ENCODE assay signal across 8 cellular contexts in the genomic region with DNA sequence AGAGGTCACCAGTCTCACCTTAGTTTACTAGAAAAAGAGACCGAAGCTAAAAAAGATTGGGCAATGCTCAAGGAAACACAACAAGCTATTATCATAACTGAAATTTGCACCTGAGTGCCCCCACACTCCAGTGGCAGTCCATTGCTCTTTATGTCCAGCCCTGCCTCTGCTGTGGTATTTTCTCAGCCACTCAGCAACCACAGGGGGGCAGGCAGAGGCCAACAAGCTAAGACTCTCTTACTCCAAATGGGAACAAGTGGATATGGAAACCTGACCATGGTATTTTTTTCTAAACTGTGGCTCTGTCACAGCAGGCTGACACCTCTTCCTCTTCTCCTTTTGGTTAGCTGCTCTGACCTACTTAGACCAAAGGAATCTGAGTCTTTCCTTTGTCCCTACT.
DNase-seq lines count a peak whose midpoint lies in the region; ATAC-seq, FAIRE-seq and TF ChIP-seq lines count a peak whose summit lies in the region.
"Not testable (repeated sequence)": the region's sequence is repeated elsewhere in the genome, so short reads cannot be mapped to it uniquely, and the experiment has no call there.

No MANE protein-coding gene starts in this region.

- H3K36me3 ChIP-seq in GM12878 (ENCODE audit: control insufficient read depth in 2 of 2, insufficient read depth in 2 of 2, low read length in 1 of 2); left lung: not testable (repeated sequence)

- H4K20me1 ChIP-seq in GM12878 (ENCODE audit: control insufficient read depth, insufficient read depth): not testable (repeated sequence)

- DNase-seq in AG09309 (ENCODE audit: low read depth); GM12878 (ENCODE audit: low read depth, low spot score); left lung: not testable (repeated sequence)
- peak; percentile 46 for DNase-seq in ELR (ENCODE audit: low read depth)
- peak; percentile 39 for DNase-seq in HT1080 (ENCODE audit: low read depth)
- peak; percentile 36 for DNase-seq in NCI-H226
- peak; percentile 12 to 49 for DNase-seq in SHP77 (lab: John Stamatoyannopoulos, UW)
- peak; percentile 34 for DNase-seq in fibroblast of peridontal ligament (ENCODE audit: extremely low read depth)

- H3K9ac ChIP-seq in GM12878 (ENCODE audit: control insufficient read depth, insufficient read depth, low read length): not testable (repeated sequence)

- TF ChIP-seq EP300 in GM12878 (IDR thresholded peaks at IDR 0.05; ENCODE audit: borderline replicate concordance in 1 of 2, control insufficient read depth in 1 of 2, low read depth in 2 of 2, low read length in 2 of 2): not testable (repeated sequence)

- in situ Hi-C loops in GM12878 (cut with MboI): not testable (repeated sequence)

- not testable (repeated sequence) for H3K27me3 ChIP-seq in GM12878 (replicated peaks in 1 of 2; ENCODE audit: control insufficient read depth in 2 of 2, insufficient read depth in 2 of 2, low read length in 1 of 2); left lung

- POLR2A ChIA-PET in GM12878 (lab: Charles Lee): not testable (repeated sequence)

- not testable (repeated sequence) for TF ChIP-seq POLR2A in GM12878 (IDR thresholded peaks at IDR 0.05; ENCODE audit: low read depth, low read length)

- not testable (repeated sequence) for H3K79me2 ChIP-seq in GM12878 (ENCODE audit: control insufficient read depth, insufficient read depth, low read length)

- H3K27ac ChIP-seq in GM12878 (ENCODE audit: control insufficient read depth, insufficient read depth); left lung: not testable (repeated sequence)

- H3K9me3 ChIP-seq in GM12878 (replicated peaks; ENCODE audit: control insufficient read depth, insufficient read depth, low read length); left lung: not testable (repeated sequence)

- WGBS in GM12878 (ENCODE audit: insufficient coverage, insufficient replicate concordance, low lambda C conversion rate, missing lambda C conversion rate): 33% methylated on average over 1 of the region's 1 CpG

- not testable (repeated sequence) for H3K4me3 ChIP-seq in AG09309 (ENCODE audit: control insufficient read depth, low read depth, low read length); GM12878; left lung

- not testable (repeated sequence) for BruUV-seq in GM12878 (replicated peaks; lab: Mats Ljungman, UMichigan)

- H3K4me2 ChIP-seq in GM12878 (ENCODE audit: control insufficient read depth, insufficient read depth): not testable (repeated sequence)

- peak; percentile 26; the same call in 1 of the 2 replicates for TF ChIP-seq RAD21 in GM12878 (IDR thresholded peaks at IDR 0.05; ENCODE audit: insufficient read depth, low read depth, low read length)

- SMC1A ChIA-PET in GM12878 (lab: Charles Lee; ENCODE audit: uncharacterized antibody, unreplicated experiment): not testable (repeated sequence)

- not testable (repeated sequence) for FAIRE-seq in GM12878 (lab: Jason Lieb, UNC)

- RAD21 ChIA-PET in GM12878 (lab: Charles Lee; ENCODE audit: unreplicated experiment): not testable (repeated sequence)

- intact Hi-C loops in GM12878 (cut with micrococcal nuclease; ENCODE audit: unreplicated experiment); left lung (cut with DNase I): not testable (repeated sequence)

- H3K4me1 ChIP-seq in GM12878 (ENCODE audit: control insufficient read depth, insufficient read depth, low read length); left lung: not testable (repeated sequence)

- H2AFZ ChIP-seq in GM12878 (ENCODE audit: control insufficient read depth, low read depth, low read length): not testable (repeated sequence)

- TF ChIP-seq CTCF in AG09309 (IDR thresholded peaks at IDR 0.05; ENCODE audit: control insufficient read depth, insufficient read depth, low read depth, low read length, missing control alignments) (peak; percentile 47), GM12878 (IDR thresholded peaks at IDR 0.05 in 2 of 3, conservative IDR thresholded peaks at IDR 0.05 in 1 of 3; ENCODE audit: control insufficient read depth in 2 of 3, extremely low read depth in 1 of 3, insufficient read depth in 1 of 3, low read depth in 3 of 3, low read length in 3 of 3) (peak in 1 of 3 experiments; percentile 13; a peak in 1 of 6 replicates)
- not testable (repeated sequence) for TF ChIP-seq CTCF in left lung (IDR thresholded peaks at IDR 0.05)

- CTCF ChIA-PET in GM12878 (lab: Yijun Ruan, JAX): not testable (repeated sequence)

- ATAC-seq in GM12878: peak; percentile 27; the same call in 2 of the 3 replicates
- ATAC-seq in left lung: peak; percentile 62
